1 cellular context compared by ENCODE assay signal in genomic region chr1:1577367-1578011, GRCh38.
A peak's percentile ranks its signal among the peaks of the same experiment; 100 is the strongest.
TF ChIP-seq lines count a peak whose summit lies in the region.

No MANE protein-coding gene starts in this region.

TF ChIP-seq in HepG2, 621 proteins besides CTCF, POLR2A, EP300 and RAD21 (continued from another document and continues in another):
- TF ChIP-seq ZSCAN30 (CRISPR knock-in tag; IDR thresholded peaks at IDR 0.05), result no peak
- TF ChIP-seq HINFP (CRISPR knock-in tag; IDR thresholded peaks at IDR 0.05; ENCODE audit: low read depth), result no peak
- TF ChIP-seq HOXA5 (CRISPR knock-in tag; IDR thresholded peaks at IDR 0.05), result peak; percentile 86
- no peak for TF ChIP-seq ZC3H4 (CRISPR knock-in tag; IDR thresholded peaks at IDR 0.05; ENCODE audit: borderline replicate concordance)
- TF ChIP-seq ARID5B (CRISPR knock-in tag; IDR thresholded peaks at IDR 0.05), result no peak
- TF ChIP-seq HNRNPK (IDR thresholded peaks at IDR 0.05; ENCODE audit: low read depth, low read length, poor library complexity, severe bottlenecking), result no peak
- TF ChIP-seq ZNF280B (CRISPR knock-in tag; IDR thresholded peaks at IDR 0.05; ENCODE audit: borderline replicate concordance), result peak; percentile 62; the same call in 1 of the 2 replicates
- no peak for TF ChIP-seq KLF16 (CRISPR knock-in tag; IDR thresholded peaks at IDR 0.05)
- no peak for TF ChIP-seq ZNF772 (CRISPR knock-in tag; IDR thresholded peaks at IDR 0.05)
- TF ChIP-seq YEATS2 (CRISPR knock-in tag; IDR thresholded peaks at IDR 0.05; ENCODE audit: borderline replicate concordance), result no peak
- TF ChIP-seq CHCHD3 (CRISPR knock-in tag; IDR thresholded peaks at IDR 0.05), result no peak
- TF ChIP-seq ZFX (CRISPR knock-in tag; IDR thresholded peaks at IDR 0.05; ENCODE audit: low read depth), result no peak
- TF ChIP-seq SRSF1 (optimal IDR thresholded peaks at IDR 0.05; ENCODE audit: low read depth, low read length), result peak; percentile 30
- TF ChIP-seq ZNF777 (CRISPR knock-in tag; IDR thresholded peaks at IDR 0.05), result no peak
- 0 out of 2 replicates have a peak, but pooled peaks have one; percentile 32 for TF ChIP-seq ZNF225 (CRISPR knock-in tag; IDR thresholded peaks at IDR 0.05)
- TF ChIP-seq TEF (CRISPR knock-in tag; IDR thresholded peaks at IDR 0.05), result no peak
- TF ChIP-seq HNF4G (IDR thresholded peaks at IDR 0.05; ENCODE audit: borderline replicate concordance, low read depth, low read length), result peak; percentile 46; the same call in 1 of the 2 replicates
- no peak for TF ChIP-seq HNF4G (CRISPR knock-in tag; IDR thresholded peaks at IDR 0.05; ENCODE audit: borderline replicate concordance, low read depth)
- no peak for TF ChIP-seq PRDM4 (CRISPR knock-in tag; IDR thresholded peaks at IDR 0.05; ENCODE audit: borderline replicate concordance)
- TF ChIP-seq AHR (CRISPR knock-in tag; IDR thresholded peaks at IDR 0.05), result no peak
- TF ChIP-seq ZNF337 (CRISPR knock-in tag; IDR thresholded peaks at IDR 0.05; ENCODE audit: borderline replicate concordance, low read depth), result no peak
- TF ChIP-seq MZF1 (CRISPR knock-in tag; IDR thresholded peaks at IDR 0.05; ENCODE audit: borderline replicate concordance), result no peak
- no peak for TF ChIP-seq ZNF160 (CRISPR knock-in tag; IDR thresholded peaks at IDR 0.05)
- no peak for TF ChIP-seq ZEB1 (IDR thresholded peaks at IDR 0.05; ENCODE audit: insufficient replicate concordance, low read depth)
- TF ChIP-seq TRIM24 (CRISPR knock-in tag; IDR thresholded peaks at IDR 0.05), result no peak
- TF ChIP-seq DR1 (CRISPR knock-in tag; IDR thresholded peaks at IDR 0.05), result no peak
- no peak for TF ChIP-seq TBP (CRISPR knock-in tag; IDR thresholded peaks at IDR 0.05)
- TF ChIP-seq TRAFD1 (CRISPR knock-in tag; IDR thresholded peaks at IDR 0.05; ENCODE audit: borderline replicate concordance), result no peak
- TF ChIP-seq IRF2 (CRISPR knock-in tag; IDR thresholded peaks at IDR 0.05), result no peak
- TF ChIP-seq NR3C1 (CRISPR knock-in tag; IDR thresholded peaks at IDR 0.05), result no peak
- no peak for TF ChIP-seq MLLT10 (CRISPR knock-in tag; IDR thresholded peaks at IDR 0.05)
- TF ChIP-seq ZBTB39 (CRISPR knock-in tag; IDR thresholded peaks at IDR 0.05), result no peak
- TF ChIP-seq ZGPAT (CRISPR knock-in tag; IDR thresholded peaks at IDR 0.05), result no peak
- TF ChIP-seq ZSCAN20 (CRISPR knock-in tag; IDR thresholded peaks at IDR 0.05; ENCODE audit: borderline replicate concordance), result no peak
- TF ChIP-seq AKAP8 (CRISPR knock-in tag; IDR thresholded peaks at IDR 0.05), result no peak
- TF ChIP-seq PATZ1 (CRISPR knock-in tag; IDR thresholded peaks at IDR 0.05), result peak; percentile 31; the same call in 1 of the 2 replicates
- no peak for TF ChIP-seq MAF1 (CRISPR knock-in tag; IDR thresholded peaks at IDR 0.05; ENCODE audit: borderline replicate concordance)
- no peak for TF ChIP-seq EHMT2 (IDR thresholded peaks at IDR 0.05; ENCODE audit: borderline replicate concordance, low read depth, low read length)
- TF ChIP-seq SP2 (CRISPR knock-in tag; IDR thresholded peaks at IDR 0.05), result no peak
